In the genomic region with DNA sequence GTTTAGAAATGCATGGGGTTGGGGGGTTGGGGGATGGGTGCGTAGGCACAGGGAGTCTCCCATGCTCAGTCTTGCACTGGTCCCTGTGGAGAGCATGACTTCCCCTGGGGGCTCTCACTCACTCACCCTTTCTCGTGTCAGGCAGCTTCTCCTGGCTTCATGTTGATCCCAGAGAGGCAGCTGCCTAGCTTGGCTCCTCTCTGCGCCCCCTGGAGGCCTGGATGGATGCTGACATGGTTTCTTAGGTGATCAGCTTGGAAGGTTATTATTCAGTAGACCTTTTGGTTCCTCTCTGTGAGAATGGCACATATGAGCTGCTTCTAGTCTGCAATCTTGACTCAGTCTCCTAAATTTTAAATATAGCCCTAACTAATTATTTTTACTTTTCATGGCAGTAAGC, we compare ENCODE assay signal across 9 cellular contexts.
DNase-seq lines count a peak whose midpoint lies in the region; ATAC-seq and TF ChIP-seq lines count a peak whose summit lies in the region.
"Had no signal": no experiment of that assay in that cellular context is flagged by ENCODE, and none has a peak within 500 bp of the region (broad histone marks: within the 10 kb centered on the region; RNA-seq: fewer than 3 reads in every experiment).

No MANE protein-coding gene starts in this region.

- H3K9me3 ChIP-seq in left lung, result peaks cover 0 to 17% of the 10 kb centered on the region in 2 donors

- peaks cover 12% of the 10 kb centered on the region for H3K36me3 Mint-ChIP-seq in neural crest cell (ENCODE audit: low read depth)
- no peaks in the 10 kb centered on the region for H3K36me3 Mint-ChIP-seq in activated T-helper 2 cell treated with anti-CD3 and anti-CD28 coated beads, Interferon-gamma antibody, Interleukin-2, Interleukin-4, amounts not matched to agents 10 μg/mL and 5 μg/mL and 100 μg/mL, durations not matched to agents 14 hours and 24 hours and 36 hours (ENCODE audit: low read depth)
- H3K36me3 Mint-ChIP-seq: CD14-positive monocyte had no signal

- no peaks in the 10 kb centered on the region for H3K27me3 ChIP-seq in left lung

- TF ChIP-seq CTCF in neural crest cell (conservative IDR thresholded peaks at IDR 0.05), result peak; percentile 43
- no peak for TF ChIP-seq CTCF in left lung (IDR thresholded peaks at IDR 0.05)

- no peak overlapping the region for H3K4me3 ChIP-seq in left lung

- H3K27ac ChIP-seq in left lung, result no peak overlapping the region

- H3K4me1 ChIP-seq in left lung, result no peaks in the 10 kb centered on the region

- peaks cover 20% of the 10 kb centered on the region for H3K9me3 Mint-ChIP-seq in neural crest cell
- peaks cover 19% of the 10 kb centered on the region for H3K9me3 Mint-ChIP-seq in activated T-helper 2 cell treated with anti-CD3 and anti-CD28 coated beads, Interferon-gamma antibody, Interleukin-2, Interleukin-4, amounts not matched to agents 10 μg/mL and 5 μg/mL and 100 μg/mL, durations not matched to agents 14 hours and 24 hours and 36 hours

- no peak overlapping the region for H3K27ac Mint-ChIP-seq in neural crest cell (ENCODE audit: unreplicated experiment)
- no peak overlapping the region for H3K27ac Mint-ChIP-seq in activated T-helper 2 cell treated with anti-CD3 and anti-CD28 coated beads, Interferon-gamma antibody, Interleukin-2, Interleukin-4, amounts not matched to agents 10 μg/mL and 5 μg/mL and 100 μg/mL, durations not matched to agents 14 hours and 24 hours and 36 hours
- H3K27ac Mint-ChIP-seq: CD14-positive monocyte had no signal

- no peak overlapping the region for H3K4me3 Mint-ChIP-seq in neural crest cell
- no peak overlapping the region for H3K4me3 Mint-ChIP-seq in activated T-helper 2 cell treated with anti-CD3 and anti-CD28 coated beads, Interferon-gamma antibody, Interleukin-2, Interleukin-4, amounts not matched to agents 10 μg/mL and 5 μg/mL and 100 μg/mL, durations not matched to agents 14 hours and 24 hours and 36 hours (ENCODE audit: low read depth)
- H3K4me3 Mint-ChIP-seq: CD14-positive monocyte had no signal

- ATAC-seq in HG02798 (IDR thresholded peaks at IDR 0.05; ENCODE audit: poor library complexity, unreplicated experiment) (peak; percentile 80), SK-N-SH treated with all-trans-retinoic acid at 6 μM for 48 hours (peak; percentile 65), left lung (no peak)

- no peaks in the 10 kb centered on the region for H3K36me3 ChIP-seq in left lung

- H3K27me3 Mint-ChIP-seq in neural crest cell (ENCODE audit: low read depth), result no peaks in the 10 kb centered on the region
- no peaks in the 10 kb centered on the region for H3K27me3 Mint-ChIP-seq in activated T-helper 2 cell treated with anti-CD3 and anti-CD28 coated beads, Interferon-gamma antibody, Interleukin-2, Interleukin-4, amounts not matched to agents 10 μg/mL and 5 μg/mL and 100 μg/mL, durations not matched to agents 14 hours and 24 hours and 36 hours (ENCODE audit: low read depth)

- H3K4me1 Mint-ChIP-seq in neural crest cell, result no peaks in the 10 kb centered on the region
- no peaks in the 10 kb centered on the region for H3K4me1 Mint-ChIP-seq in activated T-helper 2 cell treated with anti-CD3 and anti-CD28 coated beads, Interferon-gamma antibody, Interleukin-2, Interleukin-4, amounts not matched to agents 10 μg/mL and 5 μg/mL and 100 μg/mL, durations not matched to agents 14 hours and 24 hours and 36 hours (ENCODE audit: low read depth)
- H3K4me1 Mint-ChIP-seq: CD14-positive monocyte had no signal

- intact Hi-C loops in left lung (cut with DNase I), result no loop called here
- intact Hi-C loops in activated T-helper 2 cell treated with anti-CD3 and anti-CD28 coated beads, Interferon-gamma antibody, Interleukin-2, Interleukin-4, amounts not matched to agents 10 μg/mL and 5 μg/mL and 100 μg/mL, durations not matched to agents 14 hours and 24 hours and 36 hours (cut with micrococcal nuclease), result no loop called here

- peak; percentile 4 for DNase-seq in SKM-1 treated with dmso at 0.1 percent for 144 hours (lab: John Stamatoyannopoulos, UW; ENCODE audit: unreplicated experiment)
- no peak for DNase-seq in SKM-1 (lab: John Stamatoyannopoulos, UW; ENCODE audit: unreplicated experiment)
- DNase-seq in neural crest cell (ENCODE audit: low read depth, low spot score), result no peak
- DNase-seq in left lung, result no peak
- DNase-seq in occipital lobe (lab: John Stamatoyannopoulos, UW), result no peak
- DNase-seq in activated T-helper 2 cell treated with anti-CD3 and anti-CD28 coated beads, Interferon-gamma antibody, Interleukin-2, Interleukin-4, amounts not matched to agents 10 μg/mL and 5 μg/mL and 100 μg/mL, durations not matched to agents 14 hours and 24 hours and 36 hours (ENCODE audit: low spot score), result no peak

TF ChIP-seq in SK-N-SH treated with all-trans-retinoic acid at 6 μM for 48 hours, 23 proteins besides CTCF, POLR2A, EP300 and RAD21:
- TF ChIP-seq ARNTL (CRISPR knock-in tag; IDR thresholded peaks at IDR 0.05; ENCODE audit: borderline replicate concordance, low read depth), result no peak
- TF ChIP-seq ZNF70 (CRISPR knock-in tag; IDR thresholded peaks at IDR 0.05), result no peak
- TF ChIP-seq BACH2 (CRISPR knock-in tag; IDR thresholded peaks at IDR 0.05; ENCODE audit: borderline replicate concordance), result no peak
- no peak for TF ChIP-seq ZFP30 (CRISPR knock-in tag; IDR thresholded peaks at IDR 0.05)
- TF ChIP-seq, protein P1, sequence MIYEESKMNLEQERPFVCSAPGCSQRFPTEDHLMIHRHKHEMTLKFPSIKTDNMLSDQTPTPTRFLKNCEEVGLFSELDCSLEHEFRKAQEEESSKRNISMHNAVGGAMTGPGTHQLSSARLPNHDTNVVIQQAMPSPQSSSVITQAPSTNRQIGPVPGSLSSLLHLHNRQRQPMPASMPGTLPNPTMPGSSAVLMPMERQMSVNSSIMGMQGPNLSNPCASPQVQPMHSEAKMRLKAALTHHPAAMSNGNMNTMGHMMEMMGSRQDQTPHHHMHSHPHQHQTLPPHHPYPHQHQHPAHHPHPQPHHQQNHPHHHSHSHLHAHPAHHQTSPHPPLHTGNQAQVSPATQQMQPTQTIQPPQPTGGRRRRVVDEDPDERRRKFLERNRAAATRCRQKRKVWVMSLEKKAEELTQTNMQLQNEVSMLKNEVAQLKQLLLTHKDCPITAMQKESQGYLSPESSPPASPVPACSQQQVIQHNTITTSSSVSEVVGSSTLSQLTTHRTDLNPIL (CRISPR knock-in tag; IDR thresholded peaks at IDR 0.05; ENCODE audit: low read depth), result no peak
- TF ChIP-seq TCF4 (CRISPR knock-in tag; IDR thresholded peaks at IDR 0.05; ENCODE audit: borderline replicate concordance), result no peak
- no peak for TF ChIP-seq ISL1 (CRISPR knock-in tag; IDR thresholded peaks at IDR 0.05)
- TF ChIP-seq ZNF8 (CRISPR knock-in tag; IDR thresholded peaks at IDR 0.05), result no peak
- no peak for TF ChIP-seq CSRNP3 (CRISPR knock-in tag; IDR thresholded peaks at IDR 0.05)
- TF ChIP-seq TOX (CRISPR knock-in tag; IDR thresholded peaks at IDR 0.05; ENCODE audit: borderline replicate concordance), result no peak
- TF ChIP-seq GLIS3 (CRISPR knock-in tag; IDR thresholded peaks at IDR 0.05), result no peak
- TF ChIP-seq, protein P2, sequence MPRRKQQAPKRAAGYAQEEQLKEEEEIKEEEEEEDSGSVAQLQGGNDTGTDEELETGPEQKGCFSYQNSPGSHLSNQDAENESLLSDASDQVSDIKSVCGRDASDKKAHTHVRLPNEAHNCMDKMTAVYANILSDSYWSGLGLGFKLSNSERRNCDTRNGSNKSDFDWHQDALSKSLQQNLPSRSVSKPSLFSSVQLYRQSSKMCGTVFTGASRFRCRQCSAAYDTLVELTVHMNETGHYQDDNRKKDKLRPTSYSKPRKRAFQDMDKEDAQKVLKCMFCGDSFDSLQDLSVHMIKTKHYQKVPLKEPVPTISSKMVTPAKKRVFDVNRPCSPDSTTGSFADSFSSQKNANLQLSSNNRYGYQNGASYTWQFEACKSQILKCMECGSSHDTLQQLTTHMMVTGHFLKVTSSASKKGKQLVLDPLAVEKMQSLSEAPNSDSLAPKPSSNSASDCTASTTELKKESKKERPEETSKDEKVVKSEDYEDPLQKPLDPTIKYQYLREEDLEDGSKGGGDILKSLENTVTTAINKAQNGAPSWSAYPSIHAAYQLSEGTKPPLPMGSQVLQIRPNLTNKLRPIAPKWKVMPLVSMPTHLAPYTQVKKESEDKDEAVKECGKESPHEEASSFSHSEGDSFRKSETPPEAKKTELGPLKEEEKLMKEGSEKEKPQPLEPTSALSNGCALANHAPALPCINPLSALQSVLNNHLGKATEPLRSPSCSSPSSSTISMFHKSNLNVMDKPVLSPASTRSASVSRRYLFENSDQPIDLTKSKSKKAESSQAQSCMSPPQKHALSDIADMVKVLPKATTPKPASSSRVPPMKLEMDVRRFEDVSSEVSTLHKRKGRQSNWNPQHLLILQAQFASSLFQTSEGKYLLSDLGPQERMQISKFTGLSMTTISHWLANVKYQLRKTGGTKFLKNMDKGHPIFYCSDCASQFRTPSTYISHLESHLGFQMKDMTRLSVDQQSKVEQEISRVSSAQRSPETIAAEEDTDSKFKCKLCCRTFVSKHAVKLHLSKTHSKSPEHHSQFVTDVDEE (CRISPR knock-in tag; IDR thresholded peaks at IDR 0.05), result no peak
